In genomic region chr19:4367336-4367723, GRCh38 we compare ENCODE assay signal across 1 cellular context.
TF ChIP-seq lines count a peak whose summit lies in the region.

No MANE protein-coding gene starts in this region.

TF ChIP-seq in GM12878, 131 proteins besides CTCF, POLR2A, EP300 and RAD21:
- no peak for TF ChIP-seq SMC3 (IDR thresholded peaks at IDR 0.05; ENCODE audit: borderline replicate concordance, low read length)
- no peak for TF ChIP-seq REST (IDR thresholded peaks at IDR 0.05; ENCODE audit: low read depth, low read length)
- no peak for TF ChIP-seq STAT1 (conservative IDR thresholded peaks at IDR 0.05)
- TF ChIP-seq ZBTB4 (CRISPR knock-in tag; IDR thresholded peaks at IDR 0.05): no peak
- no peak for TF ChIP-seq ZNF217 (IDR thresholded peaks at IDR 0.05)
- TF ChIP-seq NR2C2 (IDR thresholded peaks at IDR 0.05; ENCODE audit: borderline replicate concordance, control insufficient read depth, insufficient read length, low read depth): no peak
- no peak for TF ChIP-seq EZH2 (IDR thresholded peaks at IDR 0.05; ENCODE audit: borderline replicate concordance, control insufficient read depth, low read depth, low read length)
- no peak for TF ChIP-seq HDGF (IDR thresholded peaks at IDR 0.05)
- TF ChIP-seq JUNB (IDR thresholded peaks at IDR 0.05): no peak
- TF ChIP-seq IRF4 (IDR thresholded peaks at IDR 0.05; ENCODE audit: low read depth, low read length): no peak
- TF ChIP-seq IKZF1 (conservative IDR thresholded peaks at IDR 0.05): no peak
- no peak for TF ChIP-seq CREM (IDR thresholded peaks at IDR 0.05; ENCODE audit: low read depth)
- no peak for TF ChIP-seq CUX1 (IDR thresholded peaks at IDR 0.05; ENCODE audit: insufficient replicate concordance, low read depth, low read length)
